Comparison of ENCODE assay signal across 7 cellular contexts in the genomic region with DNA sequence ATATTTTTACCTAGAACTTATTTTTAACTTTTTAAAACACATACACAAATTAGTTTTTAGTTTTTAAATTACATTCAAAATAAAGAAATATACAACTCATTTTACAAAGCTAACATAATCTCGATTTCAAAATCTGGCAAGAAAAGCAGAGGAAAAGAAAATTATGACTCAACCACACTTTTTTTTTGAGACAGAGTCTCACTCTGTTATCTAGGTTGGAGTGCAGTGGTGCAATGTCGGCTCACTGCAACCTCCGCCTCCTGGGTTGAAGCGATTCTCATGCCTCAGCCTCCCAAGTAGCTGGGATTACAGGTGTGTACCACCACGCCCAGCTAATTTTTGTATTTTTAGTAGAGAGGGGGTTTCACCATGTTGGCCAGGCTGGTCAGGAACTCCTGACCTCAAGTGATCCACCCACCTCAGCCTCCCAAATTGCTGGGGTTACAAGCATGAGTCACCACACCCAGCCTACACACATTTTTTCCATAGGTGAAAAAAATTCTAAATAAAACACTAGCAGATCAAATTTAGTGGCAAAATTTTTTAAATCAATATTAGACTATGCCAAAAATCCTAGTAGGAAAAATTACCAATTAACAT. TPM values are rescaled to one million over a fixed set of nuclear protein-coding genes. Genes with fewer than 3 reads are reported as not detected.
DNase-seq lines count a peak whose midpoint lies in the region; ATAC-seq, FAIRE-seq and TF ChIP-seq lines count a peak whose summit lies in the region.
"Not testable (repeated sequence)": the region's sequence is repeated elsewhere in the genome, so short reads cannot be mapped to it uniquely, and the experiment has no call there.

No MANE protein-coding gene starts in this region.

- not testable (repeated sequence) for H3K4me3 ChIP-seq in HCT116 (replicated peaks in 1 of 2; ENCODE audit: low read depth in 1 of 2, low read length in 2 of 2); brain microvascular endothelial cell (ENCODE audit: low read depth, low read length)

- not testable (repeated sequence) for H3K27ac Mint-ChIP-seq in T-helper 2 cell treated with Interferon-gamma antibody and Interleukin-4, amounts not matched to agents 5 μg/mL and 100 μg/mL, for 36 hours; activated CD8-positive, alpha-beta T cell treated with anti-CD3 and anti-CD28 coated beads for 36 hours

- H3K4me1 ChIP-seq in HCT116 (ENCODE audit: control insufficient read depth in 1 of 2, insufficient read depth in 2 of 2, low read length in 2 of 2) = not testable (repeated sequence)

- not testable (repeated sequence) for H3K4me2 ChIP-seq in HCT116 (ENCODE audit: low read length)

- TF ChIP-seq CTCF in HCT116 (IDR thresholded peaks at IDR 0.05 in 2 of 3, conservative IDR thresholded peaks at IDR 0.05 in 1 of 3; ENCODE audit: borderline replicate concordance in 1 of 3, insufficient read depth in 1 of 3, low read depth in 2 of 3, low read length in 2 of 3); activated CD8-positive, alpha-beta T cell treated with anti-CD3 and anti-CD28 coated beads for 36 hours (IDR thresholded peaks at IDR 0.05); brain microvascular endothelial cell (IDR thresholded peaks at IDR 0.05; ENCODE audit: low read depth, low read length, missing control alignments): not testable (repeated sequence)

- RAD21 ChIA-PET in HCT116 (lab: Charles Lee; ENCODE audit: low non-redundant PET in 1 of 2, low total read pairs in 2 of 2, uncharacterized antibody in 2 of 2, unreplicated experiment in 2 of 2) = not testable (repeated sequence)

- FAIRE-seq in frontal cortex (lab: Jason Lieb, UNC) = peak; percentile 58

- H3K27me3 ChIP-seq in HCT116 (ENCODE audit: insufficient read depth, low read length); brain microvascular endothelial cell (replicated peaks): not testable (repeated sequence)

- DNase-seq in HCT116 (ENCODE audit: low read depth, low spot score); frontal cortex (ENCODE audit: low spot score in 2 of 2): not testable (repeated sequence)
- peak; percentile 33 for DNase-seq in T-helper 2 cell treated with Interferon-gamma antibody and Interleukin-4, amounts not matched to agents 5 μg/mL and 100 μg/mL, for 36 hours (ENCODE audit: low spot score)
- DNase-seq in activated CD8-positive, alpha-beta T cell treated with anti-CD3 and anti-CD28 coated beads for 36 hours = peak; percentile 58
- DNase-seq in activated naive CD4-positive, alpha-beta T cell treated with Interleukin-2 at 50 U/mL for 16 hours = peak; percentile 3
- peak; percentile 23 for DNase-seq in brain microvascular endothelial cell
- peak; percentile 5 for DNase-seq in stimulated activated CD4-positive, alpha-beta T cell treated with anti-CD3 and anti-CD28 coated beads, Interleukin-2, amount 100 ng/mL, for 4 hours (ENCODE audit: low read depth)

- not testable (repeated sequence) for H3K9me3 ChIP-seq in HCT116 (ENCODE audit: control insufficient read depth in 1 of 2, insufficient read depth in 1 of 2, low read depth in 1 of 2, low read length in 2 of 2)

- POLR2A ChIA-PET in HCT116 (lab: Charles Lee) = not testable (repeated sequence)
- POLR2A ChIA-PET in activated CD8-positive, alpha-beta T cell treated with anti-CD3 and anti-CD28 coated beads for 36 hours (lab: Charles Lee) = interaction anchor here (0.6 kb wide), 1 partner anchor 9 kb away, joined by 4 read pairs; no protein-coding TSS in a partner anchor

- BruUV-seq in HCT116 (replicated peaks; lab: Mats Ljungman, UMichigan) = not testable (repeated sequence)

- TF ChIP-seq RAD21 in HCT116 (IDR thresholded peaks at IDR 0.05; ENCODE audit: low read depth) = not testable (repeated sequence)

- not testable (repeated sequence) for H3K9me3 Mint-ChIP-seq in T-helper 2 cell treated with Interferon-gamma antibody and Interleukin-4, amounts not matched to agents 5 μg/mL and 100 μg/mL, for 36 hours; activated CD8-positive, alpha-beta T cell treated with anti-CD3 and anti-CD28 coated beads for 36 hours

- H3K79me2 ChIP-seq in HCT116 (ENCODE audit: insufficient read depth, low read length) = not testable (repeated sequence)

- not testable (repeated sequence) for H3K36me3 Mint-ChIP-seq in T-helper 2 cell treated with Interferon-gamma antibody and Interleukin-4, amounts not matched to agents 5 μg/mL and 100 μg/mL, for 36 hours (ENCODE audit: low read depth); activated CD8-positive, alpha-beta T cell treated with anti-CD3 and anti-CD28 coated beads for 36 hours (ENCODE audit: low read depth)

- H3K27me3 Mint-ChIP-seq in T-helper 2 cell treated with Interferon-gamma antibody and Interleukin-4, amounts not matched to agents 5 μg/mL and 100 μg/mL, for 36 hours (ENCODE audit: low read depth); activated CD8-positive, alpha-beta T cell treated with anti-CD3 and anti-CD28 coated beads for 36 hours: not testable (repeated sequence)

- H3K4me3 Mint-ChIP-seq in T-helper 2 cell treated with Interferon-gamma antibody and Interleukin-4, amounts not matched to agents 5 μg/mL and 100 μg/mL, for 36 hours; activated CD8-positive, alpha-beta T cell treated with anti-CD3 and anti-CD28 coated beads for 36 hours: not testable (repeated sequence)

- ATAC-seq in HCT116 = not testable (repeated sequence)
- peak; percentile 30 for ATAC-seq in activated CD8-positive, alpha-beta T cell treated with anti-CD3 and anti-CD28 coated beads for 36 hours

- not testable (repeated sequence) for H3K4me1 Mint-ChIP-seq in T-helper 2 cell treated with Interferon-gamma antibody and Interleukin-4, amounts not matched to agents 5 μg/mL and 100 μg/mL, for 36 hours (ENCODE audit: low read depth); activated CD8-positive, alpha-beta T cell treated with anti-CD3 and anti-CD28 coated beads for 36 hours (ENCODE audit: low read depth)

- H4K20me1 ChIP-seq in HCT116 (ENCODE audit: insufficient read depth) = not testable (repeated sequence)

- H3K9me2 ChIP-seq in HCT116 (ENCODE audit: insufficient read depth) = not testable (repeated sequence)

- TF ChIP-seq POLR2A in HCT116 (IDR thresholded peaks at IDR 0.05; ENCODE audit: borderline replicate concordance, extremely low read depth, insufficient read depth, insufficient read length) = not testable (repeated sequence)

- H3K36me3 ChIP-seq in HCT116 (ENCODE audit: control insufficient read depth in 1 of 2, insufficient read depth in 2 of 2, low read length in 2 of 2); brain microvascular endothelial cell (replicated peaks): not testable (repeated sequence)

- CTCF ChIA-PET in HCT116 (lab: Charles Lee) = not testable (repeated sequence)
- CTCF ChIA-PET in activated CD8-positive, alpha-beta T cell treated with anti-CD3 and anti-CD28 coated beads for 36 hours (lab: Charles Lee) = interaction anchor here (0.7 kb wide), 1 partner anchor 175 kb away, joined by 3 read pairs; no protein-coding TSS in a partner anchor

- H3K9ac ChIP-seq in HCT116 (ENCODE audit: low read length) = not testable (repeated sequence)

- in situ Hi-C loops in brain microvascular endothelial cell (cut with HindIII; ENCODE audit: low pct_ligation_motif_present, low sequenced_read_pairs) = not testable (repeated sequence)

- intact Hi-C loops in HCT116 (cut with micrococcal nuclease); activated CD8-positive, alpha-beta T cell treated with anti-CD3 and anti-CD28 coated beads for 36 hours (cut with micrococcal nuclease): not testable (repeated sequence)

- H3K27ac ChIP-seq in HCT116 (ENCODE audit: low read depth, low read length); brain microvascular endothelial cell: not testable (repeated sequence)

- not testable (repeated sequence) for H2AFZ ChIP-seq in HCT116 (ENCODE audit: low read depth, low read length, poor library complexity, severe bottlenecking)

TF ChIP-seq in HCT116, 20 proteins besides CTCF, POLR2A, EP300 and RAD21:
- peak; percentile 37 for TF ChIP-seq FOSL1 (IDR thresholded peaks at IDR 0.05; ENCODE audit: low read depth)
- 0 out of 2 replicates have a peak, but pooled peaks have one; percentile 28 for TF ChIP-seq JUND (IDR thresholded peaks at IDR 0.05)

RNA-seq across cellular contexts. Expression of a gene that starts 47.8 kb away (rescaled TPM):
- 16.7 TPM for total RNA-seq in HCT116 (2021; ENCODE audit: unreplicated experiment)
- 7.0 and 7.6 TPM in 2 replicates for polyA plus RNA-seq in HCT116 (2012)
- total RNA-seq in activated CD8-positive, alpha-beta T cell treated with anti-CD3 and anti-CD28 coated beads for 36 hours = 10 to 100 TPM; 10.4 to 11.0 TPM
- total RNA-seq in frontal cortex = 29.8 TPM
